ENCODE assay signal across 22 cellular contexts in the genomic region with DNA sequence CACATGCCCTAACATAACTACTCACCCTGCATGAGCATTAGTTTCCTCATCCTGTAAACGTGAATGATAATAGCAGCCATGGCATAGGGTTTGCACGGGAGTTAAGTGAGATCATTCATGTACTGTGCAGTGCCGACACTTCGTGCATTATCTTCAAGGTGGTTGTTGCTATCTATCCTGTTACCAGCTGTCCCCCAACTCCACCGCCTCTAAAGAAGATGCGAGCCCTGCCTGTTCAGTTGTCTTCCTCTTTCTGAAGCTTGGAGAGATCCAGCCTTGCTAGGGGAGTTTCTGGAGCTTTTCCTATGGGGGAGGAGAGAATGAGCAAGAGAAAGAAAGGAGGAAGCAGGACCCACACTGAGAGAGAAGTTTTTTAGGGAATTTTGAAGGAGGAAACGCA.
"Had no signal": no experiment of that assay in that cellular context is flagged by ENCODE, and none has a peak within 500 bp of the region (broad histone marks: within the 10 kb centered on the region; RNA-seq: fewer than 3 reads in every experiment).

No MANE protein-coding gene starts in this region.

- H3K27ac ChIP-seq: brain microvascular endothelial cell, SK-N-MC had no signal

- H3K27me3 ChIP-seq: brain microvascular endothelial cell had no signal

- H3K4me1 Mint-ChIP-seq: activated naive CD8-positive, alpha-beta T cell treated with anti-CD3 and anti-CD28 coated beads for 36 hours had no signal

- DNase-seq: activated CD4-positive, alpha-beta T cell treated with anti-CD3 and anti-CD28 coated beads for 4 hours; activated CD8-positive, alpha-beta T cell treated with anti-CD3 and anti-CD28 coated beads, Interleukin-2, amount 10 ng/mL, durations not matched to agents 7 days and 5 days; activated gamma-delta T cell treated with Interleukin-2 at 50 U/mL for 16 hours; activated naive CD4-positive, alpha-beta T cell treated with anti-CD3 and anti-CD28 coated beads, Interleukin-2, amount 10 ng/mL, durations not matched to agents 7 days and 5 days; activated naive CD8-positive, alpha-beta T cell treated with anti-CD3 and anti-CD28 coated beads for 36 hours; activated T-cell treated with anti-CD3 and anti-CD28 coated beads, Interleukin-2, amount 50 U/mL, for 72 hours; brain microvascular endothelial cell; Karpas-422; NCI-H1092; NCI-H1417; NCI-H1930; NCI-H2171 treated with DMSO at 0.1 percent for 48 hours; NCI-H226; NCI-H526; NCI-H774; RPMI8226; T-cell had no signal

- H3K27ac Mint-ChIP-seq: activated CD8-positive, alpha-beta T cell treated with anti-CD3 and anti-CD28 coated beads, Interleukin-2, amount 10 ng/mL, durations not matched to agents 7 days and 5 days; activated naive CD4-positive, alpha-beta T cell treated with anti-CD3 and anti-CD28 coated beads, Interleukin-2, amount 10 ng/mL, durations not matched to agents 7 days and 5 days; activated naive CD8-positive, alpha-beta T cell treated with anti-CD3 and anti-CD28 coated beads for 36 hours; activated T-cell treated with anti-CD3 and anti-CD28 coated beads, Interleukin-2, amount 50 U/mL, for 72 hours; activated T-helper 2 cell treated with anti-CD3 and anti-CD28 coated beads, Interferon-gamma antibody, Interleukin-2, Interleukin-4, amounts not matched to agents 10 μg/mL and 5 μg/mL and 100 μg/mL, durations not matched to agents 14 hours and 24 hours and 36 hours; T-cell had no signal

- H3K4me3 Mint-ChIP-seq: activated CD8-positive, alpha-beta T cell treated with anti-CD3 and anti-CD28 coated beads, Interleukin-2, amount 10 ng/mL, durations not matched to agents 7 days and 5 days; activated naive CD4-positive, alpha-beta T cell treated with anti-CD3 and anti-CD28 coated beads, Interleukin-2, amount 10 ng/mL, durations not matched to agents 7 days and 5 days; activated naive CD8-positive, alpha-beta T cell treated with anti-CD3 and anti-CD28 coated beads for 36 hours; activated T-cell treated with anti-CD3 and anti-CD28 coated beads, Interleukin-2, amount 50 U/mL, for 72 hours; T-cell had no signal

- H3K36me3 ChIP-seq: brain microvascular endothelial cell had no signal

- H3K9me3 Mint-ChIP-seq: activated naive CD4-positive, alpha-beta T cell treated with anti-CD3 and anti-CD28 coated beads, Interleukin-2, amount 10 ng/mL, durations not matched to agents 7 days and 5 days; activated naive CD8-positive, alpha-beta T cell treated with anti-CD3 and anti-CD28 coated beads for 36 hours; activated T-cell treated with anti-CD3 and anti-CD28 coated beads, Interleukin-2, amount 50 U/mL, for 72 hours; activated T-helper 2 cell treated with anti-CD3 and anti-CD28 coated beads, Interferon-gamma antibody, Interleukin-2, Interleukin-4, amounts not matched to agents 10 μg/mL and 5 μg/mL and 100 μg/mL, durations not matched to agents 14 hours and 24 hours and 36 hours; T-cell had no signal

- H3K27me3 Mint-ChIP-seq: activated naive CD8-positive, alpha-beta T cell treated with anti-CD3 and anti-CD28 coated beads for 36 hours had no signal

- H3K36me3 Mint-ChIP-seq: activated naive CD4-positive, alpha-beta T cell treated with anti-CD3 and anti-CD28 coated beads, Interleukin-2, amount 10 ng/mL, durations not matched to agents 7 days and 5 days; activated naive CD8-positive, alpha-beta T cell treated with anti-CD3 and anti-CD28 coated beads for 36 hours had no signal

- ATAC-seq: activated CD4-positive, CD25-positive, alpha-beta regulatory T cell treated with anti-CD3 and anti-CD28 coated beads, Interleukin-2, amount 50 U/mL, for 24 hours; activated CD8-positive, alpha-beta T cell treated with anti-CD3 and anti-CD28 coated beads, Interleukin-2, amount 10 ng/mL, durations not matched to agents 7 days and 5 days; activated T-cell treated with anti-CD3 and anti-CD28 coated beads, Interleukin-2, amount 50 U/mL, for 72 hours; Panc1; Right ventricle myocardium inferior had no signal

- H3K4me3 ChIP-seq: SK-N-MC had no signal
